Comparison of ENCODE assay signal across 27 cellular contexts in the genomic region with DNA sequence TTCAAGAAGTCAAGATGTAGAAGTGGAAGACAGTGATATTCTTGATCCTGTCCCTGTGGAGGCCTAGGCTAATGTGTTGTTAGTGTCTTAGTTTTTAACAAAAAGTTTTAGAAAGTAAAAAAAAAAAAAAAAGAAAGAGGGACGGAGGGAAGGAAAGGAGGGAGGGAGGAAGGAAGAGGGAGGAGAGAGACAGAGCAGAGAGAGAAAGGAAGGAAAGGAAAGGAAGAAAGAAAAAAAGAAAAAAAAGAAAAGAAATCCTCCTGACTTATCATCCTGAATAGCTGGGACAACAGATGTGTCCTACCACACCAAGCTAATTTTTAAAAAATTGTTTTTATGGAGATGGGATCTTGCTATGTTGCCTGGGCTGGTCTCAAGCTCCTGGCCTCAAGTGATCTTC.
"Had no signal": no experiment of that assay in that cellular context is flagged by ENCODE, and none has a peak within 500 bp of the region (broad histone marks: within the 10 kb centered on the region; RNA-seq: fewer than 3 reads in every experiment).

No MANE protein-coding gene starts in this region.

- H3K9me3 ChIP-seq: colonic mucosa, heart left ventricle, neutrophil, ovary, prostate gland, uterus had no signal

- H3K27me3 Mint-ChIP-seq: activated CD4-positive, alpha-beta memory T cell treated with anti-CD3 and anti-CD28 coated beads, Interleukin-2, amount 10 ng/mL, durations not matched to agents 7 days and 5 days; activated CD4-positive, alpha-beta T cell treated with anti-CD3 and anti-CD28 coated beads, Interleukin-2, amount 10 ng/mL, durations not matched to agents 7 days and 5 days; activated naive CD8-positive, alpha-beta T cell; effector memory CD8-positive, alpha-beta T cell; stimulated activated naive CD8-positive, alpha-beta T cell treated with anti-CD3 and anti-CD28 coated beads, Interleukin-15, Interleukin-2, amounts not matched to agents 100 ng/mL and 50 ng/mL, for 24 hours; type B pancreatic cell had no signal

- ATAC-seq: activated T-cell treated with anti-CD3 and anti-CD28 coated beads, Interleukin-2, amount 50 U/mL, for 4 hours; effector memory CD8-positive, alpha-beta T cell; heart left ventricle; sciatic nerve had no signal

- H3K4me3 ChIP-seq: colonic mucosa, heart left ventricle, ovary, prostate gland, skin epidermis, uterus had no signal

- H3K36me3 ChIP-seq: colonic mucosa, ovary, prostate gland, uterus had no signal

- H3K27ac Mint-ChIP-seq: activated CD4-positive, alpha-beta memory T cell treated with anti-CD3 and anti-CD28 coated beads, Interleukin-2, amount 10 ng/mL, durations not matched to agents 7 days and 5 days; activated CD4-positive, alpha-beta T cell treated with anti-CD3 and anti-CD28 coated beads, Interleukin-2, amount 10 ng/mL, durations not matched to agents 7 days and 5 days; activated naive CD8-positive, alpha-beta T cell; activated T-helper 2 cell treated with anti-CD3 and anti-CD28 coated beads, Interferon-gamma antibody, Interleukin-2, Interleukin-4, amounts not matched to agents 10 μg/mL and 5 μg/mL and 100 μg/mL, durations not matched to agents 14 hours and 24 hours and 36 hours; nephron; stimulated activated naive CD8-positive, alpha-beta T cell treated with anti-CD3 and anti-CD28 coated beads, Interleukin-15, Interleukin-2, amounts not matched to agents 100 ng/mL and 50 ng/mL, for 24 hours; T-helper 1 cell treated with Interleukin-12 subunit alpha and Interleukin-12 subunit beta and Interleukin-4 antibody, amounts not matched to agents 30 μg/mL and 1 μg/mL, for 36 hours; type B pancreatic cell had no signal

- H3K27ac ChIP-seq: colonic mucosa, heart left ventricle, neutrophil, ovary, prostate gland, skin epidermis, uterus had no signal

- H3K4me1 Mint-ChIP-seq: nephron had no signal

- H3K4me3 Mint-ChIP-seq: activated CD4-positive, alpha-beta memory T cell treated with anti-CD3 and anti-CD28 coated beads, Interleukin-2, amount 10 ng/mL, durations not matched to agents 7 days and 5 days; activated CD4-positive, alpha-beta T cell treated with anti-CD3 and anti-CD28 coated beads, Interleukin-2, amount 10 ng/mL, durations not matched to agents 7 days and 5 days; activated naive CD8-positive, alpha-beta T cell; activated T-cell treated with anti-CD3 and anti-CD28 coated beads, Interleukin-2, amount 50 U/mL, for 4 hours; effector memory CD8-positive, alpha-beta T cell; nephron; stimulated activated naive CD8-positive, alpha-beta T cell treated with anti-CD3 and anti-CD28 coated beads, Interleukin-15, Interleukin-2, amounts not matched to agents 100 ng/mL and 50 ng/mL, for 24 hours; T-helper 1 cell treated with Interleukin-12 subunit alpha and Interleukin-12 subunit beta and Interleukin-4 antibody, amounts not matched to agents 30 μg/mL and 1 μg/mL, for 36 hours; type B pancreatic cell had no signal

- H3K27me3 ChIP-seq: colonic mucosa, heart left ventricle, neutrophil, ovary, uterus had no signal

- H3K9me3 Mint-ChIP-seq: activated CD4-positive, alpha-beta memory T cell treated with anti-CD3 and anti-CD28 coated beads, Interleukin-2, amount 10 ng/mL, durations not matched to agents 7 days and 5 days; activated CD4-positive, alpha-beta T cell treated with anti-CD3 and anti-CD28 coated beads, Interleukin-2, amount 10 ng/mL, durations not matched to agents 7 days and 5 days; activated T-cell treated with anti-CD3 and anti-CD28 coated beads, Interleukin-2, amount 50 U/mL, for 4 hours; activated T-helper 2 cell treated with anti-CD3 and anti-CD28 coated beads, Interferon-gamma antibody, Interleukin-2, Interleukin-4, amounts not matched to agents 10 μg/mL and 5 μg/mL and 100 μg/mL, durations not matched to agents 14 hours and 24 hours and 36 hours; effector memory CD8-positive, alpha-beta T cell; nephron; stimulated activated naive CD8-positive, alpha-beta T cell treated with anti-CD3 and anti-CD28 coated beads, Interleukin-15, Interleukin-2, amounts not matched to agents 100 ng/mL and 50 ng/mL, for 24 hours; T-helper 1 cell treated with Interleukin-12 subunit alpha and Interleukin-12 subunit beta and Interleukin-4 antibody, amounts not matched to agents 30 μg/mL and 1 μg/mL, for 36 hours; type B pancreatic cell had no signal

- H3K4me1 ChIP-seq: colonic mucosa, prostate gland, uterus had no signal

- FAIRE-seq: endothelial cell of umbilical vein had no signal

- DNase-seq: activated CD4-positive, alpha-beta memory T cell treated with anti-CD3 and anti-CD28 coated beads, Interleukin-2, amount 10 ng/mL, durations not matched to agents 7 days and 5 days; activated CD4-positive, alpha-beta T cell treated with anti-CD3 and anti-CD28 coated beads for 1 hour; activated CD4-positive, alpha-beta T cell treated with anti-CD3 and anti-CD28 coated beads, Interleukin-2, amount 10 ng/mL, durations not matched to agents 7 days and 5 days; activated CD8-positive, alpha-beta memory T cell treated with anti-CD3 and anti-CD28 coated beads, Interleukin-2, amount 50 U/mL, for 48 hours; activated T-cell treated with anti-CD3 and anti-CD28 coated beads, Interleukin-2, amount 50 U/mL, for 4 hours; anterior cingulate cortex; colonic mucosa; effector memory CD8-positive, alpha-beta T cell; heart left ventricle; hypothalamus; ovary; retina; stimulated activated CD4-positive, alpha-beta T cell treated with anti-CD3 and anti-CD28 coated beads, Interleukin-12 subunit alpha, Interleukin-12 subunit beta, amount 100 ng/mL, for 4 hours; stimulated activated CD4-positive, alpha-beta T cell treated with anti-CD3 and anti-CD28 coated beads, Interleukin-4, amount 100 ng/mL, for 1 hour; substantia nigra; uterus had no signal
